Comparison of ENCODE assay signal across 8 cellular contexts in the genomic region with DNA sequence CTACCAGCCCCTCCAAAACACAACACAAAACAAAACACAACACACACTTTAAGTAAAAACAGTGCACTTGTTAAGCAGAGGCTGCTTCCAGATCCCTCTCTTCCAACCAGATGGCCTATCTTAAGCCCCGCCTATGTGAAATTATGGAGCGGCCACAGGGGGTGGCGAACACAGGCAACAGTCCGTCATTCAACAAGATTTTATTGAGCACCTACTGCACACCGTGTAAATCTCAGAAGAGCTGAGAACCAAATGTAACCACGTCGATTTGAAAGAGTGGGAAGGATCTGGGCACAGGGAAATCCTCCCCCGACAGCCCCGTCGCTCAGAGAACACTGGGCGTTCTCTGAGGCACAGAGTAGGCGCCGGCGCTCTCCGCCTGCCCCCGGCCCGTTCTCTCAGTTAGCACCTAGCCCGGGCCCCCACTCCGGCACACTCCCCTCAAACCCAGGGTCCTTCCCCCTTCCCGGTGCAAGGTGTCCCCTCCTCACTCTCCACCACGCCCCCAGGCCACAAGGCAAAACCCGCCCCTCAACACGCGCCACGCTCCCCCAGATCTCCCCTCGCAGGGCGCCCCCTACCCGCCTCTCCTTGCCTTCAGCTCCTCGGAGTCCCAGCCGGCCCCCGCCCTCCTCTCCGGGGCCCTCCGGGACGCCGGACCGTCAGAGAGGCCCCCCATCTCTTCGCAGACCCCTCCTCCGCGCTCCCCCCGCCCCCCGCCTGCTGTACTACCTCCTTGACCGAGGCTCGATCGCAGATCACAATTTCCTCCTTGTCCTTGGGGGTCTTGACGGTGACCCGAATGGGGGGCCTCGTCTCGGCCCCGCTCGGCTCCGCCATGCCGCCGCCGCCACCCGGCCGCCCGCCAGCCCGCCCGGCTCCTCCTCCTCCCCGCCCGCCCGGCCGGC. TPM values are rescaled to one million over a fixed set of nuclear protein-coding genes. Genes with fewer than 3 reads are reported as not detected.
DNase-seq lines count a peak whose midpoint lies in the region; ATAC-seq and TF ChIP-seq lines count a peak whose summit lies in the region.

No MANE protein-coding gene starts in this region.

- ATAC-seq in HG02938 (IDR thresholded peaks at IDR 0.05; ENCODE audit: unreplicated experiment), result no peak

- H3K4me3 ChIP-seq in fibroblast of the aortic adventitia (ENCODE audit: low read depth, low read length) (peak overlapping the region; percentile 82), neuron (ENCODE audit: low read length) (peak overlapping the region; percentile 75)

- no peaks in the 10 kb centered on the region for H3K9me3 ChIP-seq in neuron (ENCODE audit: low read length)

- peaks cover 35% of the 10 kb centered on the region for H3K36me3 ChIP-seq in neuron (ENCODE audit: insufficient read depth, low read length)

- DNase-seq in ELF-1 (ENCODE audit: low read depth, low spot score), result peak; percentile 74
- peak; percentile 84 for DNase-seq in HuH-7 (ENCODE audit: low spot score)
- DNase-seq in RPMI8226, result peak; percentile 77
- peak; percentile 65 for DNase-seq in activated T-helper 9 cell treated with anti-CD3 and anti-CD28 coated beads, Interleukin-2, amount 50 U/mL, for 16 hours (ENCODE audit: low read depth)
- peak; percentile 69 for DNase-seq in fibroblast of the aortic adventitia (ENCODE audit: low read depth)
- DNase-seq in stromal cell of bone marrow (ENCODE audit: low read depth), result peak; percentile 53

- no peaks in the 10 kb centered on the region for H3K27me3 ChIP-seq in neuron (ENCODE audit: insufficient read depth, low read length)

- H3K4me1 ChIP-seq in neuron (ENCODE audit: insufficient read depth, low read length), result peaks cover 10% of the 10 kb centered on the region

- H2AFZ ChIP-seq in neuron (ENCODE audit: low read depth, low read length), result no peak overlapping the region

- peak; percentile 33 for TF ChIP-seq CTCF in fibroblast of the aortic adventitia (IDR thresholded peaks at IDR 0.05; ENCODE audit: insufficient read depth, low read length)

RNA-seq across cellular contexts. Expression of gene UBQLN4, which starts 0.5 kb away (rescaled TPM):
- 8.5 and 22.0 TPM in 2 replicates for total RNA-seq in fibroblast of the aortic adventitia (ENCODE audit: low replicate concordance)

RNA-seq across cellular contexts. Expression of gene LAMTOR2, which starts 1.5 kb away (rescaled TPM):
- 40.4 and 74.7 TPM in 2 replicates for total RNA-seq in fibroblast of the aortic adventitia (ENCODE audit: low replicate concordance)

RNA-seq across cellular contexts. Expression of gene RAB25, which starts 7.8 kb away (rescaled TPM):
- not detected in 2 replicates for total RNA-seq in fibroblast of the aortic adventitia (ENCODE audit: low replicate concordance)

RNA-seq across cellular contexts. Expression of gene MEX3A, which starts 29.1 kb away (rescaled TPM):
- 0.90 TPM in 2 replicates for total RNA-seq in fibroblast of the aortic adventitia (ENCODE audit: low replicate concordance)

RNA-seq across cellular contexts. Expression of gene SSR2, which starts 32.4 kb away (rescaled TPM):
- total RNA-seq in fibroblast of the aortic adventitia (ENCODE audit: low replicate concordance), result 339 and 472 TPM in 2 replicates
